ENCODE assay signal across 1 cellular context in the genomic region with DNA sequence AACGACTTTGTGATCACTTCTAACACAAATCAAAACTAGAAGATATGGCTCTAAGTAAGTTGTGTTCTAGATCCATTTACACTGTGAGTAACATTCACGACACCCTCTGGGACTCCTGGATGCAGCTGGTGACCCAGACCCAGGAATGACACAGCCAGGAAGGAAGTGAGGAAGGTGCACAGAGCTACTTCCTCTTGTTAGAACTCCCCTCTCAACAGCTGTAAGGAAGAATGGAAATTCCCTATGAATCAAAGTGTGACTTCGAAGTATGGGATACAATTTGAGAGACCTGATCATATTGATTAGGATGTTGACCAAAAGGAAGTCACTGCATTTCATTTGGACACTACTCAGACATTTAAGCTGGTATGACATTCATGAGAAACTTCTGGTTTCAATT.
A peak's percentile ranks its signal among the peaks of the same experiment; 100 is the strongest.
TF ChIP-seq lines count a peak whose summit lies in the region.

No MANE protein-coding gene starts in this region.

TF ChIP-seq in endothelial cell of umbilical vein, 7 proteins besides CTCF, POLR2A, EP300 and RAD21 (continued from another document):
- TF ChIP-seq EZH2 (IDR thresholded peaks at IDR 0.05; ENCODE audit: borderline replicate concordance, low read depth, low read length, severe bottlenecking) (no peak), POLR2AphosphoS5 (IDR thresholded peaks at IDR 0.05; ENCODE audit: insufficient read depth, low read depth, low read length) (peak; percentile 79), JUN (IDR thresholded peaks at IDR 0.05; ENCODE audit: borderline replicate concordance, insufficient read depth, insufficient read length, low read depth) (peak; percentile 73)
